25 cellular contexts compared by ENCODE assay signal in the genomic region with DNA sequence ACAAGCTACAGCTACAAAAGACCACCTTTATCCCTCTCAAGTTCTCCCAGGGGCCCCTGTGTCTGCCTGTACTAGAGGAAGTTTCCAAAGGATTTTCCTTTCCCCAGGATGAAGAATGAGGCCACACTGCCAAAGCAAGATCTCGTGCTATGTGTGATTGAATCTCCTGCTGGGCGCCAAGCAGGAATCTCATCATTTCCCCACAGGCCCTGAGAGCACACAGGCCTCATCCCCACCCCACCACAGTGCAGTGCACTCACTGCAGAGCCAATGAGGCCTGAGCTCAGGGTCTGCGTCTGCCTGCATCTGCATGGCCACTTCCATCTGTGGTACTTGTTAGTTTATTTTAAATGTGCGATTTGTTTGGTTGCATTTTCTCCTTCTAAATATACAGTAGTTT.
"Had no signal": no experiment of that assay in that cellular context is flagged by ENCODE, and none has a peak within 500 bp of the region (broad histone marks: within the 10 kb centered on the region; RNA-seq: fewer than 3 reads in every experiment).

No MANE protein-coding gene starts in this region.

- H3K4me3 ChIP-seq: pancreas, prostate gland, right lobe of liver, sigmoid colon, stomach, thoracic aorta, thyroid gland, tibial nerve, upper lobe of left lung, vagina had no signal

- H3K9me3 ChIP-seq: neutrophil, pancreas, prostate gland, right lobe of liver, sigmoid colon, stomach, thoracic aorta, thyroid gland, tibial nerve, upper lobe of left lung, vagina had no signal

- ATAC-seq: naive thymus-derived CD8-positive, alpha-beta T cell; pancreas; right cardiac atrium; right lobe of liver; stimulated activated effector memory CD8-positive, alpha-beta T cell treated with anti-CD3 and anti-CD28 coated beads, Interleukin-12 subunit alpha, Interleukin-12 subunit beta, amount 100 ng/mL, for 72 hours; stimulated activated naive B cell treated with anti-CD40 and anti-IgM and Interleukin-4, amounts not matched to agents 10 μg/mL and 1 μg/mL and 100 μg/mL, for 72 hours had no signal

- H3K36me3 ChIP-seq: neutrophil, pancreas, prostate gland, right lobe of liver, sigmoid colon, stomach, thoracic aorta, thyroid gland, tibial nerve, upper lobe of left lung, vagina had no signal

- DNase-seq: naive thymus-derived CD8-positive, alpha-beta T cell; nephron progenitor cell; nucleus accumbens; pancreas; retina; right cardiac atrium; right lobe of liver; sigmoid colon; small intestine; stimulated activated CD4-positive, alpha-beta T cell treated with anti-CD3 and anti-CD28 coated beads, Interleukin-15, amount 100 ng/mL, for 24 hours; stimulated activated CD4-positive, alpha-beta T cell treated with anti-CD3 and anti-CD28 coated beads, Interleukin-2, amount 100 ng/mL, for 24 hours; stimulated activated CD4-positive, alpha-beta T cell treated with anti-CD3 and anti-CD28 coated beads, Interleukin-2, amount 100 ng/mL, for 48 hours; stimulated activated CD4-positive, alpha-beta T cell treated with anti-CD3 and anti-CD28 coated beads, Interleukin-4, amount 100 ng/mL, for 24 hours; stimulated activated naive B cell treated with anti-CD40 and anti-IgM and Interleukin-4, amounts not matched to agents 10 μg/mL and 1 μg/mL and 100 μg/mL, for 72 hours; stimulated activated naive CD4-positive, alpha-beta T cell treated with Interleukin-2 at 50 U/mL for 16 hours; stomach; thyroid gland; trophoblast cell; upper lobe of left lung had no signal

- H3K27me3 ChIP-seq: pancreas, right lobe of liver, sigmoid colon, stomach, thyroid gland, tibial nerve, upper lobe of left lung, vagina had no signal

- H3K4me1 ChIP-seq: pancreas, prostate gland, right lobe of liver, sigmoid colon, stomach, thyroid gland, tibial nerve, upper lobe of left lung, vagina had no signal

- H3K27ac ChIP-seq: neutrophil, pancreas, prostate gland, right lobe of liver, sigmoid colon, stomach, thoracic aorta, thyroid gland, tibial nerve, upper lobe of left lung, vagina had no signal
